In the genomic region with DNA sequence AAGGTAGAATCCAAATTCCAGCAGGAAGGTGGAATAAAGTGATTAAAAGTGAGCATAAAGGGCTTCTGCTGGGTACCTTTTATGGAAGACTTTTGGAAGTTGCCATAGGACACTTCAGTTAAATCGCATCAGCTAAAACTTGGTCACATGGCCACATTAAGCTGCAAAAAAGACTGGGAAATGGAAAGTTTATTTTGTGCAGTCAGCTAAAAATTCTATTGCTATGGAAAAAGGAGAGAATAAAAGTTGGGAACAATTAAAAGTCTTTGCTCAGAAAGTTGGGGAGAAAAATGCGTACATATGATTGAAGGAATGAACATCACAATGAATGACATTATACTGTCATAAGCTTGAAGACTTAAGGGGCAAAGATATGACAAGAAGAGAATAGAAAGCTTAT, we compare ENCODE assay signal across 23 cellular contexts. TPM values are rescaled to one million over a fixed set of nuclear protein-coding genes. Genes with fewer than 3 reads are reported as not detected.
"Had no signal": no experiment of that assay in that cellular context is flagged by ENCODE, and none has a peak within 500 bp of the region (broad histone marks: within the 10 kb centered on the region; RNA-seq: fewer than 3 reads in every experiment).

No MANE protein-coding gene starts in this region.

- H3K36me3 ChIP-seq: heart left ventricle, neutrophil, suprapubic skin, thyroid gland, upper lobe of right lung had no signal

- H3K9me3 ChIP-seq: heart left ventricle, neutrophil, suprapubic skin, thyroid gland, upper lobe of right lung had no signal

- H3K27ac ChIP-seq: coronary artery, neutrophil, suprapubic skin, thyroid gland, upper lobe of right lung had no signal

- DNase-seq: effector CD4-positive, alpha-beta T cell; endodermal cell; heart left ventricle; hippocampal formation; left colon; left ventricle myocardium superior; mesendoderm; naive thymus-derived CD4-positive, alpha-beta T cell; posterior cingulate gyrus; right cardiac atrium; stimulated activated CD4-positive, alpha-beta T cell treated with anti-CD3 and anti-CD28 coated beads, Interleukin-2, amount 100 ng/mL, for 48 hours; stimulated activated naive CD8-positive, alpha-beta T cell treated with anti-CD3 and anti-CD28 coated beads, Interleukin-15, Interleukin-2, amounts not matched to agents 100 U/mL and 50 U/mL, for 24 hours; thyroid gland; upper lobe of right lung had no signal

- ATAC-seq: heart left ventricle; left colon; left ventricle myocardium superior; naive thymus-derived CD4-positive, alpha-beta T cell; right cardiac atrium; stimulated activated naive CD8-positive, alpha-beta T cell treated with anti-CD3 and anti-CD28 coated beads, Interleukin-15, Interleukin-2, amounts not matched to agents 100 U/mL and 50 U/mL, for 24 hours; upper lobe of right lung had no signal

- H3K4me3 ChIP-seq: coronary artery, heart left ventricle, lung, smooth muscle cell, suprapubic skin, thyroid gland, upper lobe of right lung had no signal

- H3K4me1 ChIP-seq: suprapubic skin, upper lobe of right lung had no signal

- H3K27me3 ChIP-seq: heart left ventricle, neutrophil, suprapubic skin, thyroid gland, upper lobe of right lung had no signal

- H3K4me2 ChIP-seq: smooth muscle cell had no signal

RNA-seq across cellular contexts. Expression of a gene that starts 49.3 kb away (rescaled TPM):
- total RNA-seq: chondrocyte, dermis microvascular lymphatic vessel endothelial cell, endodermal cell, endothelial cell of umbilical vein, kidney epithelial cell had no signal
- polyA plus RNA-seq: endothelial cell of umbilical vein had no signal
